ENCODE assay signal across 15 cellular contexts in the genomic region with DNA sequence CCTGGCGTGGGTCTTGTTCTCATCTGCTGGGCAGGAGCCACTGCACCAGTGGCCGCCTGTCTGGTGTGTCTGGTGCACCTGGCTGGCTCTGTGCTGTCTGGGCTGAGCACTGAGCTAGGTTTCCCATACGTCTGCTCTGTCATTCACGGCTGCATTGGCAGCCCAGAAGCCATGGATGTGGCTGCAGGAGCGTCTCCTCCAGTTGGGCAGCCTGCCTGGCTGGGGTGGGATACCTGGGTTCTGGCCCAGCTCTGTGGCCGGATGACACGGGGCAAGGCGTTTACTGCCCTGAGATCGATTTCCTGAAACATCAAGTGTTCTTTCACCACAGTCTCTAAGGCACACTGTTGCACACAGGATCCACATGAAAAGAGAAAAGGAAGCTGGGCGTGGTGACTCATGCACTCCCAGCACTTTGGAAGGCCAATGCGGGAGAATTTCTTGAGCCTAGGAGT. TPM values are rescaled to one million over a fixed set of nuclear protein-coding genes. Genes with fewer than 3 reads are reported as not detected.
A peak's percentile ranks its signal among the peaks of the same experiment; 100 is the strongest.
DNase-seq lines count a peak whose midpoint lies in the region; ATAC-seq, FAIRE-seq and TF ChIP-seq lines count a peak whose summit lies in the region.
"Had no signal": no experiment of that assay in that cellular context is flagged by ENCODE, and none has a peak within 500 bp of the region (broad histone marks: within the 10 kb centered on the region; RNA-seq: fewer than 3 reads in every experiment).

No MANE protein-coding gene starts in this region.

- H3K4me3 ChIP-seq in epithelial cell of esophagus (ENCODE audit: low read length), result no peak overlapping the region
- H3K4me3 ChIP-seq: ascending aorta, thyroid gland had no signal

- no peak for ATAC-seq in HG02798 (IDR thresholded peaks at IDR 0.05; ENCODE audit: poor library complexity, unreplicated experiment)
- no peak for ATAC-seq in GM21515 (IDR thresholded peaks at IDR 0.05; ENCODE audit: unreplicated experiment)
- ATAC-seq: effector memory CD8-positive, alpha-beta T cell; T-cell had no signal

- peak; percentile 72 for FAIRE-seq in RCC 7860 (lab: Jason Lieb, UNC)

- TF ChIP-seq CTCF in epithelial cell of esophagus (IDR thresholded peaks at IDR 0.05; ENCODE audit: insufficient read depth, low read depth, low read length, missing control alignments), result no peak

- DNase-seq in SIG-M5 treated with dmso at 0.1 percent for 504 hours (lab: John Stamatoyannopoulos, UW; ENCODE audit: unreplicated experiment), result peak; percentile 22
- no peak for DNase-seq in SIG-M5 (lab: John Stamatoyannopoulos, UW)
- DNase-seq in RCC 7860 (ENCODE audit: low spot score), result peak; percentile 68
- peak; percentile 79 for DNase-seq in epithelial cell of esophagus (ENCODE audit: low read depth)
- peak; percentile 80 for DNase-seq in posterior vena cava (ENCODE audit: low spot score)
- no peak for DNase-seq in SK-N-DZ (ENCODE audit: low spot score)
- DNase-seq: Calu3; effector memory CD8-positive, alpha-beta T cell; NCI-H2029; NK-92 treated with Interleukin-12 subunit alpha and Interleukin-12 subunit beta, amount 100 ng/mL, for 24 hours; T-cell; thyroid gland had no signal

- intact Hi-C loops in posterior vena cava (cut with DNase I), result loop anchor here (10.0 kb wide), 2 partner anchors 215 to 225 kb away; no protein-coding TSS in a partner anchor

RNA-seq across cellular contexts. Expression of gene SLC25A51, which starts 25.5 kb away (rescaled TPM):
- 10 to 100 TPM; 28.1 to 28.6 TPM for total RNA-seq in posterior vena cava
- polyA plus RNA-seq in SK-N-DZ (2014; cell fraction: cytosol; rRNA removed), result 31.1 and 36.9 TPM in 2 replicates
- 16.9 and 19.2 TPM in 2 replicates for polyA plus RNA-seq in SK-N-DZ (2014; cell fraction: nucleus; rRNA removed)

Comparison
In these comparisons a context has a peak if more than half of its experiments do, and no peak if none do; other contexts are left out.
1. DNase-seq: peak in SIG-M5 treated with dmso at 0.1 percent for 504 hours (single experiment), RCC 7860 (single experiment), epithelial cell of esophagus (single experiment) and posterior vena cava (single experiment); none in SIG-M5 (single experiment) and SK-N-DZ (single experiment).